Comparison of ENCODE assay signal across 17 cellular contexts in the genomic region with DNA sequence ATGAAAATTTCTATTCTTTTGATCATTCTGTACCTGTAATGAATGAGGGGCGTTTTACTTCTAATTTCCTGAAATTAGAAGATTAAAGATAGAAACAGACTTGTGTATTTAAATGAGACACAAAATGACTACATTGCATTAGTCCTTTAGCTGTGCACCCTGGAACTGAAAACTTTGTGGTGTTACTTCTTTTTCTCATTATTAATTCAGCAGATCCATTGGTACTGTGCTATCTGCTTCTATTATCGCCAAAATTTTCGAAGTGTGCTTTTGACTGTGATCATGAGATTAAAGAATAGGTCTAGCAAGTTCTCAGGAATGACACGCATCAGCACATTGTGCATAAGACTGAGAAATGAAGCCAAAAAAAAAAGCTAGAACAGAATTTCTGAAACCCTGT.
DNase-seq lines count a peak whose midpoint lies in the region; ATAC-seq, FAIRE-seq and TF ChIP-seq lines count a peak whose summit lies in the region.
"Had no signal": no experiment of that assay in that cellular context is flagged by ENCODE, and none has a peak within 500 bp of the region (broad histone marks: within the 10 kb centered on the region; RNA-seq: fewer than 3 reads in every experiment).

No MANE protein-coding gene starts in this region.

- no peak overlapping the region for H3K9ac ChIP-seq in KMS-11

- DNase-seq in GM12891 (ENCODE audit: insufficient read length, low spot score) (no peak), Ammon's horn (ENCODE audit: low spot score) (no peak), DMS79 (lab: John Stamatoyannopoulos, UW) (no peak)
- DNase-seq: BE2C; Caco-2; CD8-positive, alpha-beta T cell; DMS53; H7 had no signal

- no peaks in the 10 kb centered on the region for H3K36me3 ChIP-seq in KMS-11 (ENCODE audit: insufficient read depth)
- H3K36me3 ChIP-seq: BE2C had no signal

- FAIRE-seq in GM12891 (lab: Jason Lieb, UNC), result no peak
- FAIRE-seq: A204.1, HepG2, HTR-8/SVneo had no signal

- H2AFZ ChIP-seq in KMS-11 (ENCODE audit: low read depth), result no peak overlapping the region
- H2AFZ ChIP-seq: GM23338 had no signal

- H3K4me3 ChIP-seq in KMS-11 (IDR thresholded peaks at IDR 0.05; ENCODE audit: insufficient read depth, low read depth, low read length), result no peak overlapping the region
- H3K4me3 ChIP-seq: GM23338 had no signal

- no peak for TF ChIP-seq CTCF in KMS-11 (conservative IDR thresholded peaks at IDR 0.05; ENCODE audit: low read depth, low read length)

- no peaks in the 10 kb centered on the region for H3K79me2 ChIP-seq in KMS-11 (ENCODE audit: insufficient read depth, low read depth)

- no peaks in the 10 kb centered on the region for H3K27me3 ChIP-seq in KMS-11 (ENCODE audit: insufficient read depth, low read depth)
- H3K27me3 ChIP-seq: BE2C had no signal

- no peaks in the 10 kb centered on the region for H4K20me1 ChIP-seq in KMS-11 (ENCODE audit: insufficient read depth)

- no peak for TF ChIP-seq POLR2A in GM12891 (IDR thresholded peaks at IDR 0.05; ENCODE audit: low read depth, low read length)

- peaks cover 17% of the 10 kb centered on the region for H3K4me1 ChIP-seq in KMS-11 (ENCODE audit: low read depth, poor library complexity, severe bottlenecking)
- H3K4me1 ChIP-seq: BE2C, Caco-2 had no signal

- peak overlapping the region; percentile 48; the same call in 1 of the 2 replicates for H3K4me2 ChIP-seq in KMS-11
- H3K4me2 ChIP-seq: GM23338 had no signal

- H3K27ac ChIP-seq in KMS-11, result no peak overlapping the region
- H3K27ac ChIP-seq: C4-2B had no signal

- ATAC-seq in GM19395 (IDR thresholded peaks at IDR 0.05; ENCODE audit: unreplicated experiment) (peak; percentile 50), GM19397 (IDR thresholded peaks at IDR 0.05; ENCODE audit: unreplicated experiment) (no peak)
- no peak for ATAC-seq in activated CD4-positive, CD25-positive, alpha-beta regulatory T cell treated with anti-CD3 and anti-CD28 coated beads, Interleukin-2, amount 50 U/mL, for 24 hours
- ATAC-seq: CD8-positive, alpha-beta T cell; GM23338; HepG2 had no signal

TF ChIP-seq in GM12891, 5 proteins besides CTCF, POLR2A, EP300 and RAD21:
- no peak for TF ChIP-seq POLR2AphosphoS5 (IDR thresholded peaks at IDR 0.05; ENCODE audit: low read depth, low read length)
- no peak for TF ChIP-seq POU2F2 (IDR thresholded peaks at IDR 0.05; ENCODE audit: low read depth, low read length)
- TF ChIP-seq TAF1 (IDR thresholded peaks at IDR 0.05; ENCODE audit: low read depth, low read length), result no peak
- 0 out of 2 replicates have a peak, but pooled peaks have one; percentile 3 for TF ChIP-seq SPI1 (IDR thresholded peaks at IDR 0.05; ENCODE audit: low read depth, low read length)
